23 cellular contexts compared by ENCODE assay signal in genomic region chr14:65957631-65958205, GRCh38.
"Had no signal": no experiment of that assay in that cellular context is flagged by ENCODE, and none has a peak within 500 bp of the region (broad histone marks: within the 10 kb centered on the region; RNA-seq: fewer than 3 reads in every experiment).

No MANE protein-coding gene starts in this region.

- H3K27ac ChIP-seq: left ventricle myocardium inferior, pancreas, psoas muscle, sigmoid colon, vagina had no signal

- H3K9me3 Mint-ChIP-seq: central memory CD8-positive, alpha-beta T cell; dendritic cell treated with granulocyte-macrophage colony-stimulating factor and Interleukin-4, amounts not matched to agents 40 ng/mL and 50 ng/mL, for 4 days; nephron; stimulated activated memory B cell treated with anti-CD40 and anti-IgM and Interleukin-4, amounts not matched to agents 10 μg/mL and 1 μg/mL and 100 μg/mL, for 72 hours; stimulated activated naive CD8-positive, alpha-beta T cell treated with anti-CD3 and anti-CD28 coated beads, Interleukin-15, amount 100 ng/mL, for 72 hours; T-cell had no signal

- H3K4me3 ChIP-seq: left ventricle myocardium inferior, pancreas, psoas muscle, sigmoid colon, vagina had no signal

- H3K27ac Mint-ChIP-seq: activated naive CD8-positive, alpha-beta T cell; dendritic cell treated with granulocyte-macrophage colony-stimulating factor and Interleukin-4, amounts not matched to agents 40 ng/mL and 50 ng/mL, for 4 days; nephron; stimulated activated memory B cell treated with anti-CD40 and anti-IgM and Interleukin-4, amounts not matched to agents 10 μg/mL and 1 μg/mL and 100 μg/mL, for 72 hours; stimulated activated naive CD8-positive, alpha-beta T cell treated with anti-CD3 and anti-CD28 coated beads, Interleukin-15, amount 100 ng/mL, for 72 hours; T-cell; type B pancreatic cell had no signal

- DNase-seq: activated CD4-positive, alpha-beta T cell treated with anti-CD3 and anti-CD28 coated beads for 4 hours; activated CD4-positive, alpha-beta T cell treated with anti-CD3 and anti-CD28 coated beads, Interleukin-2, amount 50 U/mL, for 4 hours; activated CD8-positive, alpha-beta memory T cell treated with anti-CD3 and anti-CD28 coated beads for 24 hours; activated effector memory CD4-positive, alpha-beta T cell treated with Interleukin-2 at 50 U/mL for 16 hours; activated naive CD4-positive, alpha-beta T cell treated with Interleukin-2 at 50 U/mL for 16 hours; anterior cingulate cortex; left ventricle myocardium inferior; pancreas; psoas muscle; sigmoid colon; small intestine; stimulated activated CD4-positive, alpha-beta T cell treated with anti-CD3 and anti-CD28 coated beads, Interleukin-4, amount 100 ng/mL, for 4 hours; stimulated activated CD8-positive, alpha-beta memory T cell treated with anti-CD3 and anti-CD28 coated beads, Interleukin-4, amount 100 ng/mL, for 48 hours; stimulated activated naive CD8-positive, alpha-beta T cell treated with anti-CD3 and anti-CD28 coated beads, Interleukin-15, amount 100 ng/mL, for 72 hours; substantia nigra; T-cell had no signal

- H3K9me3 ChIP-seq: left ventricle myocardium inferior, pancreas, psoas muscle, sigmoid colon, vagina had no signal

- ATAC-seq: pancreas; psoas muscle; stimulated activated memory B cell treated with anti-CD40 and anti-IgM and Interleukin-4, amounts not matched to agents 10 μg/mL and 1 μg/mL and 100 μg/mL, for 72 hours; stimulated activated naive CD8-positive, alpha-beta T cell treated with anti-CD3 and anti-CD28 coated beads, Interleukin-15, amount 100 ng/mL, for 72 hours; T-cell had no signal

- H3K4me1 ChIP-seq: left ventricle myocardium inferior, pancreas, psoas muscle, sigmoid colon, vagina had no signal

- H3K36me3 Mint-ChIP-seq: activated naive CD8-positive, alpha-beta T cell; stimulated activated memory B cell treated with anti-CD40 and anti-IgM and Interleukin-4, amounts not matched to agents 10 μg/mL and 1 μg/mL and 100 μg/mL, for 72 hours; T-cell; type B pancreatic cell had no signal

- H3K36me3 ChIP-seq: left ventricle myocardium inferior, pancreas, sigmoid colon, vagina had no signal

- H3K27me3 Mint-ChIP-seq: activated naive CD8-positive, alpha-beta T cell; central memory CD8-positive, alpha-beta T cell; dendritic cell treated with granulocyte-macrophage colony-stimulating factor and Interleukin-4, amounts not matched to agents 40 ng/mL and 50 ng/mL, for 4 days; stimulated activated naive CD8-positive, alpha-beta T cell treated with anti-CD3 and anti-CD28 coated beads, Interleukin-15, amount 100 ng/mL, for 72 hours; T-cell had no signal

- H3K27me3 ChIP-seq: pancreas, vagina had no signal

- H3K4me3 Mint-ChIP-seq: activated naive CD8-positive, alpha-beta T cell; central memory CD8-positive, alpha-beta T cell; dendritic cell treated with granulocyte-macrophage colony-stimulating factor and Interleukin-4, amounts not matched to agents 40 ng/mL and 50 ng/mL, for 4 days; nephron; stimulated activated memory B cell treated with anti-CD40 and anti-IgM and Interleukin-4, amounts not matched to agents 10 μg/mL and 1 μg/mL and 100 μg/mL, for 72 hours; stimulated activated naive CD8-positive, alpha-beta T cell treated with anti-CD3 and anti-CD28 coated beads, Interleukin-15, amount 100 ng/mL, for 72 hours; T-cell; type B pancreatic cell had no signal
